8 cellular contexts compared by ENCODE assay signal in the genomic region with DNA sequence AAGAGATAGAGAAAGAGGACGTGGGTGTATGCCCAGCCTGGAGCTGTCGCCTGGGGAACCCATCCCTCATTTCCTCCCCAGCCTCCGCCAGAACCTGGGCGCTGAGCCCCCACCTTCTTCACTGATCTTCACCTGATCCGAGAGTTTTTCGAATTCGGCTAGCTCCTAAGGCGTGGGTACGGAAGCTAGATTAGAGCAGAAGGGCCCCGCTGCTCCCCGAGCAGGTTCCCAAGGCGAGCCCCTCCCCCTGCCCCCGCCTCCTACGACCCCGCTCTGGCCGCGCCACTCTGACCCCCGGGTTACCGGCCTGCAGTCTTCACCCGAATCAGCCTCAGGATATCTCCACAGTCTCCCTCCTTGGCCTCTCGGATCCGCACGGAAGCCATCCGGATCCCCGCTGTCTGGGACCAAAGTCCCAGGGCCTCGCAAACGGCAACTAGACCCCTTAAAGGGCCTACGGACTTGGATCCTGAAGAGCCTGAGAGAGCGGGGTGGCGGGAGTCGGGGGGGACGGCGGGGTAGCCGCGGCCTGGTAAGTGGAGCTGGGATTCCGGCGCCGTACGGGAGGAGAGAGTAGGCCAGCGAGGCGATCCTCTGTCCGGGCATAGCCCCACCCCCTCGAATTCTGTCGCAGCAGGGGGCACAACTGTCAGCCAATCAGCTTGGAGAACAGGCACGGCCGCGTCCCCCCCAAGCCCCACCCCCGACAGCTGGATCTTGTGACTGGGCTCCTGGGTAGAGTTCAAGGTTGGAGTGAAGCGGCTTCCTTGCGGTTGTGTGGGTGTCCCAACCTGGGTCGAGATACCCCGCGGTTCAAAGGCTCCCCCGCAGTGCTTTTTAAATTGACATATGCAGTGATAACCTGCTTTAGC. TPM values are rescaled to one million over a fixed set of nuclear protein-coding genes. Genes with fewer than 3 reads are reported as not detected.
DNase-seq lines count a peak whose midpoint lies in the region; ATAC-seq and TF ChIP-seq lines count a peak whose summit lies in the region.

SAT2 (minus strand) TSS at position 572 of the 872 bp plus-strand sequence; CDS start at position 386, 186 bp downstream.

- peaks cover 40% of the 10 kb centered on the region for H3K4me1 Mint-ChIP-seq in nephron progenitor cell
- H3K4me1 Mint-ChIP-seq in stimulated activated naive CD8-positive, alpha-beta T cell treated with anti-CD3 and anti-CD28 coated beads, Interleukin-15, Interleukin-2, amounts not matched to agents 100 ng/mL and 50 ng/mL, for 24 hours (ENCODE audit: low read depth), result peaks cover 10% of the 10 kb centered on the region

- TF ChIP-seq CTCF in fibroblast of villous mesenchyme (IDR thresholded peaks at IDR 0.05; ENCODE audit: insufficient read depth, low read depth, low read length), result no peak
- TF ChIP-seq CTCF in nephron progenitor cell (IDR thresholded peaks at IDR 0.05), result no peak

- peak within 1 kb of the TSS; percentile 98 for H3K27ac Mint-ChIP-seq in nephron progenitor cell
- peak within 1 kb of the TSS; percentile 61 for H3K27ac Mint-ChIP-seq in stimulated activated naive CD8-positive, alpha-beta T cell treated with anti-CD3 and anti-CD28 coated beads, Interleukin-15, Interleukin-2, amounts not matched to agents 100 ng/mL and 50 ng/mL, for 24 hours

- peak within 1 kb of the TSS; percentile 24 for H3K27ac ChIP-seq in KOPT-K1 (ENCODE audit: low read depth, low read length, poor library complexity, severe bottlenecking)

- ATAC-seq in GM21515 (IDR thresholded peaks at IDR 0.05; ENCODE audit: unreplicated experiment), result peak; percentile 83

- DNase-seq in D341Med (ENCODE audit: low spot score) (peak; percentile 93), activated gamma-delta T cell (lab: John Stamatoyannopoulos, UW) (peak; percentile 69), fibroblast of villous mesenchyme (ENCODE audit: low read depth) (peak; percentile 97), nephron progenitor cell (peak; percentile 98)

- peak within 1 kb of the TSS; percentile 92 for H3K4me3 Mint-ChIP-seq in nephron progenitor cell
- peak within 1 kb of the TSS; percentile 85 for H3K4me3 Mint-ChIP-seq in stimulated activated naive CD8-positive, alpha-beta T cell treated with anti-CD3 and anti-CD28 coated beads, Interleukin-15, Interleukin-2, amounts not matched to agents 100 ng/mL and 50 ng/mL, for 24 hours

- H3K36me3 Mint-ChIP-seq in nephron progenitor cell (ENCODE audit: low read depth), result peaks cover 10% of the 10 kb centered on the region
- H3K36me3 Mint-ChIP-seq in stimulated activated naive CD8-positive, alpha-beta T cell treated with anti-CD3 and anti-CD28 coated beads, Interleukin-15, Interleukin-2, amounts not matched to agents 100 ng/mL and 50 ng/mL, for 24 hours (ENCODE audit: low read depth), result no peaks in the 10 kb centered on the region

- no peaks in the 10 kb centered on the region for H3K9me3 Mint-ChIP-seq in nephron progenitor cell
- H3K9me3 Mint-ChIP-seq in stimulated activated naive CD8-positive, alpha-beta T cell treated with anti-CD3 and anti-CD28 coated beads, Interleukin-15, Interleukin-2, amounts not matched to agents 100 ng/mL and 50 ng/mL, for 24 hours, result no peaks in the 10 kb centered on the region

- H3K9me3 ChIP-seq in KOPT-K1 (ENCODE audit: insufficient read depth, low read length, poor library complexity, severe bottlenecking), result no peaks in the 10 kb centered on the region

- peaks cover 9% of the 10 kb centered on the region for H3K27me3 Mint-ChIP-seq in nephron progenitor cell (ENCODE audit: low read depth, poor library complexity)
- H3K27me3 Mint-ChIP-seq in stimulated activated naive CD8-positive, alpha-beta T cell treated with anti-CD3 and anti-CD28 coated beads, Interleukin-15, Interleukin-2, amounts not matched to agents 100 ng/mL and 50 ng/mL, for 24 hours, result no peaks in the 10 kb centered on the region

- H3K36me3 ChIP-seq in KOPT-K1 (ENCODE audit: insufficient read depth, low read length), result no peaks in the 10 kb centered on the region

- peak; percentile 67 for TF ChIP-seq POLR2A in Raji (IDR thresholded peaks at IDR 0.05; ENCODE audit: insufficient read depth, low read depth, low read length)

- peak within 1 kb of the TSS; percentile 62 for H3K4me3 ChIP-seq in fibroblast of villous mesenchyme (ENCODE audit: low read depth, low read length)

RNA-seq across cellular contexts. Expression of gene SAT2, which starts in this region (rescaled TPM):
- 23.3 and 37.0 TPM in 2 replicates for total RNA-seq in fibroblast of villous mesenchyme

Comparison
In these comparisons a context has a peak if more than half of its experiments do, and no peak if none do; other contexts are left out.
1. Peak in every context shown above with its lines: DNase-seq, ATAC-seq, H3K4me3 ChIP-seq and H3K27ac ChIP-seq.